In the genomic region with DNA sequence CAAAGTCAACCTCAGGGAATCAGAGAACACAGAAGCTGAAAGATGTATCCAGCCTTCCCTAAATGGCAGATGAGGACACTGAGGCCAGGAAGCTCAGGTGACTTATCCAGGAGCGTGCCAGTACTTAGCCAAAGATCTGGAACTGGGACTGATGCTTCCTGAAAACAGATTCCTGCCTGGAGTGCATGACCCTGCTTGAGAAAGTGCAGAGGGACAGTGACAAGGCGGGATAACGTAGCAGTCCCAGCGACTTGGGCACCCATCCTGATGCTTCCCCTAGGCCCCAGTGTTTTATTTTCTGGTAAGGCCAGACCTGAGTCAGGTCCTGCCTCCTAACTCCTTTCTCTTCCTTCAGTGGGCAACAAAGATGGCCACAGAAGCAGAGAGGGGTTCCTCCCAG, we compare ENCODE assay signal across 28 cellular contexts.
"Had no signal": no experiment of that assay in that cellular context is flagged by ENCODE, and none has a peak within 500 bp of the region (broad histone marks: within the 10 kb centered on the region; RNA-seq: fewer than 3 reads in every experiment).

No MANE protein-coding gene starts in this region.

- H3K36me3 Mint-ChIP-seq: activated naive CD8-positive, alpha-beta T cell treated with anti-CD3 and anti-CD28 coated beads for 36 hours had no signal

- H3K9me3 ChIP-seq: adrenal gland, body of pancreas, sigmoid colon, thoracic aorta had no signal

- H3K4me3 Mint-ChIP-seq: activated naive CD4-positive, alpha-beta T cell treated with anti-CD3 and anti-CD28 coated beads for 36 hours; activated naive CD8-positive, alpha-beta T cell treated with anti-CD3 and anti-CD28 coated beads for 36 hours; activated T-helper 1 cell treated with anti-CD3 and anti-CD28 coated beads, Interleukin-12 subunit alpha, Interleukin-12 subunit beta, Interleukin-2, Interleukin-4 antibody, amounts not matched to agents 30 ng/mL and 10 ng/mL and 1 ng/mL, durations not matched to agents 14 hours and 24 hours and 36 hours; nephron; T-helper 1 cell treated with Interleukin-12 subunit alpha and Interleukin-12 subunit beta and Interleukin-4 antibody, amounts not matched to agents 30 μg/mL and 1 μg/mL, for 36 hours had no signal

- H3K27ac ChIP-seq: adrenal gland, body of pancreas, dorsolateral prefrontal cortex, sigmoid colon, thoracic aorta, WERI-Rb-1 had no signal

- ATAC-seq: activated CD4-positive, CD25-positive, alpha-beta regulatory T cell treated with anti-CD3 and anti-CD28 coated beads, Interleukin-2, amount 50 U/mL, for 24 hours; body of pancreas; left lobe of liver; stimulated activated naive CD8-positive, alpha-beta T cell treated with anti-CD3 and anti-CD28 coated beads, Interleukin-15, Interleukin-2, amounts not matched to agents 100 U/mL and 50 U/mL, for 24 hours had no signal

- H3K9me3 Mint-ChIP-seq: activated naive CD4-positive, alpha-beta T cell treated with anti-CD3 and anti-CD28 coated beads for 36 hours; activated naive CD8-positive, alpha-beta T cell treated with anti-CD3 and anti-CD28 coated beads for 36 hours; activated T-helper 1 cell treated with anti-CD3 and anti-CD28 coated beads, Interleukin-12 subunit alpha, Interleukin-12 subunit beta, Interleukin-2, Interleukin-4 antibody, amounts not matched to agents 30 ng/mL and 10 ng/mL and 1 ng/mL, durations not matched to agents 14 hours and 24 hours and 36 hours; nephron; T-helper 1 cell treated with Interleukin-12 subunit alpha and Interleukin-12 subunit beta and Interleukin-4 antibody, amounts not matched to agents 30 μg/mL and 1 μg/mL, for 36 hours had no signal

- DNase-seq: activated CD4-positive, alpha-beta T cell treated with anti-CD3 and anti-CD28 coated beads for 48 hours; activated CD4-positive, alpha-beta T cell treated with anti-CD3 and anti-CD28 coated beads, Interleukin-2, amount 50 U/mL, for 48 hours; activated CD8-positive, alpha-beta memory T cell treated with anti-CD3 and anti-CD28 coated beads, Interleukin-2, amount 50 U/mL, for 4 hours; activated effector memory CD4-positive, alpha-beta T cell treated with anti-CD3 and anti-CD28 coated beads, Interleukin-2, amount 50 U/mL, for 16 hours; activated naive CD4-positive, alpha-beta T cell treated with anti-CD3 and anti-CD28 coated beads for 36 hours; activated naive CD8-positive, alpha-beta T cell treated with anti-CD3 and anti-CD28 coated beads for 36 hours; activated T-cell treated with anti-CD3 and anti-CD28 coated beads, Interleukin-2, amount 50 U/mL, for 1 hour; adrenal gland; aorta; body of pancreas; dorsolateral prefrontal cortex; effector memory CD4-positive, alpha-beta T cell; erythroblast; head of caudate nucleus; kidney glomerular epithelial cell; sigmoid colon; stimulated activated naive CD8-positive, alpha-beta T cell treated with anti-CD3 and anti-CD28 coated beads, Interleukin-15, Interleukin-2, amounts not matched to agents 100 U/mL and 50 U/mL, for 24 hours; SW 1271; T-helper 9 cell; WERI-Rb-1 had no signal

- H3K4me1 Mint-ChIP-seq: activated naive CD8-positive, alpha-beta T cell treated with anti-CD3 and anti-CD28 coated beads for 36 hours had no signal

- H3K36me3 ChIP-seq: adrenal gland, sigmoid colon, thoracic aorta, WERI-Rb-1 had no signal

- H3K27me3 ChIP-seq: adrenal gland, body of pancreas, dorsolateral prefrontal cortex, sigmoid colon had no signal

- H3K4me3 ChIP-seq: adrenal gland, body of pancreas, coronary artery, dorsolateral prefrontal cortex, lung, sigmoid colon, thoracic aorta had no signal

- H3K27ac Mint-ChIP-seq: activated naive CD4-positive, alpha-beta T cell treated with anti-CD3 and anti-CD28 coated beads for 36 hours; activated naive CD8-positive, alpha-beta T cell treated with anti-CD3 and anti-CD28 coated beads for 36 hours; activated T-helper 1 cell treated with anti-CD3 and anti-CD28 coated beads, Interleukin-12 subunit alpha, Interleukin-12 subunit beta, Interleukin-2, Interleukin-4 antibody, amounts not matched to agents 30 ng/mL and 10 ng/mL and 1 ng/mL, durations not matched to agents 14 hours and 24 hours and 36 hours; T-helper 1 cell treated with Interleukin-12 subunit alpha and Interleukin-12 subunit beta and Interleukin-4 antibody, amounts not matched to agents 30 μg/mL and 1 μg/mL, for 36 hours had no signal
